Comparison of ENCODE assay signal across 1 cellular context in the genomic region with DNA sequence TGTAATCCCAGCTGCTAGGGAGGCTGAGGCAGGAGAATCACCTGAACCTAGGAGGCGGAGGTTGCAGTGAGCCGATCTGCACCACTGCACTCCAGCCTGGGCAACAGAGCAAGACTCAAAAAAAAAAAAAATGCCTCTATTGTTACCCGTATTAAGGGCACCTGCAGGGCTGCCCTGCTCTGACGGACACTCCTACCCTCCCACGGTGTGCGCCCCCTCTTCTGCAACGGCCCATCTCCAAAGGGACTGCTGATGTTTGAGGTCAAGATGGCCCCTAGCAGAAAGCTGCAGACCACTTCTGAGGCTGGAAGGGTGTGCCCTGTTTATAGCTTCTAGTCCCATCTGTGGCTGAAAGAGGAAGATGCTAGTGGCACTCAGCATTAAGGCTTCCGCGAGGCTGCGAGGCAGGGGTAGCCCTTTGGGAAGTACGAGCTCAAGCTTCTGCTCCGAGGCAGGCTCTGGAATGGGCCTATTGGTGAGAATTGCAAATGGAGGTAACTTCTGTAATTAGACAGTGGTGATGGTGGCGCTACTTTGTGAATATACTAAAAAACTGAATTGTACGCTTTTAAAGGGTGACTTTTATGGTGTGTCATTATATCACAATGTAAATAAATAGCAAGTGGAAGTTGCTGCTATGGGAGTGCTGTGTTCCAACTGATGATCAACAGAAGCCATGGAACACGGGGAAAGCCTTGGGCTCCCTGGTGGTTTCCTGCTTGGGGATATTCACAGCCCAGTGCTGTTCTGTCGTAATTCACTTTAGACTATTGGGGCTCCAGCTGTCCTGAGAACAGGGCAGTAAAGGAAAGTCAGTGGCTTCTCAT.
TF ChIP-seq lines count a peak whose summit lies in the region.

No MANE protein-coding gene starts in this region.

TF ChIP-seq in SK-N-SH, 30 proteins besides CTCF, POLR2A, EP300 and RAD21 (continued from another document):
- TF ChIP-seq, protein P1, sequence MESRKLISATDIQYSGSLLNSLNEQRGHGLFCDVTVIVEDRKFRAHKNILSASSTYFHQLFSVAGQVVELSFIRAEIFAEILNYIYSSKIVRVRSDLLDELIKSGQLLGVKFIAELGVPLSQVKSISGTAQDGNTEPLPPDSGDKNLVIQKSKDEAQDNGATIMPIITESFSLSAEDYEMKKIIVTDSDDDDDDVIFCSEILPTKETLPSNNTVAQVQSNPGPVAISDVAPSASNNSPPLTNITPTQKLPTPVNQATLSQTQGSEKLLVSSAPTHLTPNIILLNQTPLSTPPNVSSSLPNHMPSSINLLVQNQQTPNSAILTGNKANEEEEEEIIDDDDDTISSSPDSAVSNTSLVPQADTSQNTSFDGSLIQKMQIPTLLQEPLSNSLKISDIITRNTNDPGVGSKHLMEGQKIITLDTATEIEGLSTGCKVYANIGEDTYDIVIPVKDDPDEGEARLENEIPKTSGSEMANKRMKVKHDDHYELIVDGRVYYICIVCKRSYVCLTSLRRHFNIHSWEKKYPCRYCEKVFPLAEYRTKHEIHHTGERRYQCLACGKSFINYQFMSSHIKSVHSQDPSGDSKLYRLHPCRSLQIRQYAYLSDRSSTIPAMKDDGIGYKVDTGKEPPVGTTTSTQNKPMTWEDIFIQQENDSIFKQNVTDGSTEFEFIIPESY (IDR thresholded peaks at IDR 0.05; ENCODE audit: borderline replicate concordance, low read depth): no peak
- TF ChIP-seq SMC3 (IDR thresholded peaks at IDR 0.05; ENCODE audit: low read depth, low read length): no peak
- no peak for TF ChIP-seq MEF2A (IDR thresholded peaks at IDR 0.05; ENCODE audit: borderline replicate concordance, low read depth)
- no peak for TF ChIP-seq YY1 (IDR thresholded peaks at IDR 0.05; ENCODE audit: low read depth)
- TF ChIP-seq NRF1 (IDR thresholded peaks at IDR 0.05; ENCODE audit: low read depth, low read length): no peak
- TF ChIP-seq, protein P2, sequence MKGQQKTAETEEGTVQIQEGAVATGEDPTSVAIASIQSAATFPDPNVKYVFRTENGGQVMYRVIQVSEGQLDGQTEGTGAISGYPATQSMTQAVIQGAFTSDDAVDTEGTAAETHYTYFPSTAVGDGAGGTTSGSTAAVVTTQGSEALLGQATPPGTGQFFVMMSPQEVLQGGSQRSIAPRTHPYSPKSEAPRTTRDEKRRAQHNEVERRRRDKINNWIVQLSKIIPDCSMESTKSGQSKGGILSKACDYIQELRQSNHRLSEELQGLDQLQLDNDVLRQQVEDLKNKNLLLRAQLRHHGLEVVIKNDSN (IDR thresholded peaks at IDR 0.05; ENCODE audit: borderline replicate concordance, low read depth): no peak
